Comparison of ENCODE assay signal across 29 cellular contexts in the genomic region with DNA sequence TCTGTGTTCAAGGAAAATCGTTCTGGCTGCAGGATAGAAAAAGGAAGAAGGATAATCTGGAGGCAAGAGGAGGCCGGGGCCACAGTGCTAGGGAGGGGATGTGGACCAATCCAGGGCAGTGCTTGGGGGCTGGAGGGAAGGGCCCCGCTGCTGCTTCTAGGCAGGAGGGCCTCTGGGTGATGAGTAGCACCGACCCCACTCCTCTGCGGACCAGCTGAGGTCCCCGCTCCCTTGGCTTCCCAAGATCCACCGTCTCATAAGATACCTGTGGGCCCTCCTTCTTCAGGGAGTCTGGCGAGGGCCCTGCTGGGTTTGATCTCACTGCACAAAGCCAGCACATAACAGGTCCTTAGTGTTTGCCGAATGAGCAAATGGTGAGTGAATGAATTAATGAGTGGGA.
"Had no signal": no experiment of that assay in that cellular context is flagged by ENCODE, and none has a peak within 500 bp of the region (broad histone marks: within the 10 kb centered on the region; RNA-seq: fewer than 3 reads in every experiment).

No MANE protein-coding gene starts in this region.

- H3K4me1 ChIP-seq: ascending aorta, breast epithelium had no signal

- H3K4me3 Mint-ChIP-seq: activated B cell treated with CpG ODN at 0.5 μM for 24 hours; activated CD4-positive, alpha-beta memory T cell treated with anti-CD3 and anti-CD28 coated beads, Interleukin-2, amount 10 ng/mL, durations not matched to agents 7 days and 5 days; activated naive CD4-positive, alpha-beta T cell treated with anti-CD3 and anti-CD28 coated beads, Interleukin-2, amount 10 ng/mL, durations not matched to agents 7 days and 5 days; activated naive CD8-positive, alpha-beta T cell treated with anti-CD3 and anti-CD28 coated beads, Interleukin-2, amount 10 ng/mL, durations not matched to agents 7 days and 5 days; activated T-cell treated with anti-CD3 and anti-CD28 coated beads, Interleukin-2, amount 50 U/mL, for 24 hours; activated T-cell treated with anti-CD3 and anti-CD28 coated beads, Interleukin-2, amount 50 U/mL, for 72 hours; brain; central memory CD8-positive, alpha-beta T cell; dendritic cell treated with granulocyte-macrophage colony-stimulating factor and Interleukin-4, amounts not matched to agents 40 ng/mL and 50 ng/mL, for 4 days; effector memory CD8-positive, alpha-beta T cell; T-helper 17 cell; T-helper 2 cell treated with Interferon-gamma antibody and Interleukin-4, amounts not matched to agents 5 μg/mL and 100 μg/mL, for 36 hours had no signal

- H3K36me3 ChIP-seq: ascending aorta, breast epithelium, WERI-Rb-1 had no signal

- H3K27ac Mint-ChIP-seq: activated B cell treated with CpG ODN at 0.5 μM for 24 hours; activated CD4-positive, alpha-beta memory T cell treated with anti-CD3 and anti-CD28 coated beads, Interleukin-2, amount 10 ng/mL, durations not matched to agents 7 days and 5 days; activated naive CD4-positive, alpha-beta T cell treated with anti-CD3 and anti-CD28 coated beads, Interleukin-2, amount 10 ng/mL, durations not matched to agents 7 days and 5 days; activated naive CD4-positive, alpha-beta T cell treated with anti-CD3 and anti-CD28 coated beads, Interleukin-2, amount 50 U/mL, for 72 hours; activated naive CD8-positive, alpha-beta T cell treated with anti-CD3 and anti-CD28 coated beads, Interleukin-2, amount 10 ng/mL, durations not matched to agents 7 days and 5 days; activated T-cell treated with anti-CD3 and anti-CD28 coated beads, Interleukin-2, amount 50 U/mL, for 24 hours; activated T-cell treated with anti-CD3 and anti-CD28 coated beads, Interleukin-2, amount 50 U/mL, for 72 hours; dendritic cell treated with granulocyte-macrophage colony-stimulating factor and Interleukin-4, amounts not matched to agents 40 ng/mL and 50 ng/mL, for 4 days; effector memory CD8-positive, alpha-beta T cell; T-helper 17 cell; T-helper 2 cell treated with Interferon-gamma antibody and Interleukin-4, amounts not matched to agents 5 μg/mL and 100 μg/mL, for 36 hours had no signal

- H3K36me3 Mint-ChIP-seq: activated naive CD4-positive, alpha-beta T cell treated with anti-CD3 and anti-CD28 coated beads, Interleukin-2, amount 10 ng/mL, durations not matched to agents 7 days and 5 days; activated naive CD4-positive, alpha-beta T cell treated with anti-CD3 and anti-CD28 coated beads, Interleukin-2, amount 50 U/mL, for 72 hours; activated naive CD8-positive, alpha-beta T cell treated with anti-CD3 and anti-CD28 coated beads, Interleukin-2, amount 10 ng/mL, durations not matched to agents 7 days and 5 days; brain had no signal

- H3K27me3 ChIP-seq: ascending aorta, breast epithelium, dorsolateral prefrontal cortex had no signal

- H3K27ac ChIP-seq: ascending aorta, breast epithelium, coronary artery, dorsolateral prefrontal cortex, epithelial cell of prostate, WERI-Rb-1 had no signal

- H3K9me3 Mint-ChIP-seq: activated B cell treated with CpG ODN at 0.5 μM for 24 hours; activated CD4-positive, alpha-beta memory T cell treated with anti-CD3 and anti-CD28 coated beads, Interleukin-2, amount 10 ng/mL, durations not matched to agents 7 days and 5 days; activated naive CD4-positive, alpha-beta T cell treated with anti-CD3 and anti-CD28 coated beads, Interleukin-2, amount 10 ng/mL, durations not matched to agents 7 days and 5 days; activated naive CD4-positive, alpha-beta T cell treated with anti-CD3 and anti-CD28 coated beads, Interleukin-2, amount 50 U/mL, for 72 hours; activated naive CD8-positive, alpha-beta T cell treated with anti-CD3 and anti-CD28 coated beads, Interleukin-2, amount 10 ng/mL, durations not matched to agents 7 days and 5 days; activated T-cell treated with anti-CD3 and anti-CD28 coated beads, Interleukin-2, amount 50 U/mL, for 24 hours; activated T-cell treated with anti-CD3 and anti-CD28 coated beads, Interleukin-2, amount 50 U/mL, for 72 hours; central memory CD8-positive, alpha-beta T cell; dendritic cell treated with granulocyte-macrophage colony-stimulating factor and Interleukin-4, amounts not matched to agents 40 ng/mL and 50 ng/mL, for 4 days; effector memory CD8-positive, alpha-beta T cell; T-helper 2 cell treated with Interferon-gamma antibody and Interleukin-4, amounts not matched to agents 5 μg/mL and 100 μg/mL, for 36 hours had no signal

- ATAC-seq: activated CD4-positive, CD25-positive, alpha-beta regulatory T cell treated with anti-CD3 and anti-CD28 coated beads, Interleukin-2, amount 50 U/mL, for 24 hours; activated naive CD4-positive, alpha-beta T cell treated with anti-CD3 and anti-CD28 coated beads, Interleukin-2, amount 50 U/mL, for 72 hours; activated T-cell treated with anti-CD3 and anti-CD28 coated beads, Interleukin-2, amount 50 U/mL, for 72 hours; effector memory CD8-positive, alpha-beta T cell; T-helper 17 cell had no signal

- H3K4me1 Mint-ChIP-seq: activated CD4-positive, alpha-beta memory T cell treated with anti-CD3 and anti-CD28 coated beads, Interleukin-2, amount 10 ng/mL, durations not matched to agents 7 days and 5 days; activated naive CD4-positive, alpha-beta T cell treated with anti-CD3 and anti-CD28 coated beads, Interleukin-2, amount 10 ng/mL, durations not matched to agents 7 days and 5 days had no signal

- H3K4me3 ChIP-seq: ascending aorta, breast epithelium, coronary artery, dorsolateral prefrontal cortex had no signal

- DNase-seq: activated B cell treated with CpG ODN at 0.5 μM for 24 hours; activated CD4-positive, alpha-beta memory T cell treated with anti-CD3 and anti-CD28 coated beads, Interleukin-2, amount 10 ng/mL, durations not matched to agents 7 days and 5 days; activated CD4-positive, alpha-beta T cell treated with anti-CD3 and anti-CD28 coated beads for 48 hours; activated CD8-positive, alpha-beta memory T cell treated with anti-CD3 and anti-CD28 coated beads, Interleukin-2, amount 50 U/mL, for 48 hours; activated gamma-delta T cell; activated naive CD4-positive, alpha-beta T cell; activated naive CD4-positive, alpha-beta T cell treated with anti-CD3 and anti-CD28 coated beads, Interleukin-2, amount 10 ng/mL, durations not matched to agents 7 days and 5 days; activated naive CD8-positive, alpha-beta T cell treated with anti-CD3 and anti-CD28 coated beads, Interleukin-2, amount 10 ng/mL, durations not matched to agents 7 days and 5 days; activated T-cell treated with anti-CD3 and anti-CD28 coated beads for 4 hours; activated T-cell treated with anti-CD3 and anti-CD28 coated beads, Interleukin-2, amount 50 U/mL, for 24 hours; activated T-cell treated with anti-CD3 and anti-CD28 coated beads, Interleukin-2, amount 50 U/mL, for 72 hours; dorsolateral prefrontal cortex; effector memory CD8-positive, alpha-beta T cell; foreskin fibroblast; head of caudate nucleus; T-helper 1 cell; T-helper 17 cell; T1000; WERI-Rb-1 had no signal

- H3K9me3 ChIP-seq: ascending aorta, breast epithelium had no signal
